In the genomic region with DNA sequence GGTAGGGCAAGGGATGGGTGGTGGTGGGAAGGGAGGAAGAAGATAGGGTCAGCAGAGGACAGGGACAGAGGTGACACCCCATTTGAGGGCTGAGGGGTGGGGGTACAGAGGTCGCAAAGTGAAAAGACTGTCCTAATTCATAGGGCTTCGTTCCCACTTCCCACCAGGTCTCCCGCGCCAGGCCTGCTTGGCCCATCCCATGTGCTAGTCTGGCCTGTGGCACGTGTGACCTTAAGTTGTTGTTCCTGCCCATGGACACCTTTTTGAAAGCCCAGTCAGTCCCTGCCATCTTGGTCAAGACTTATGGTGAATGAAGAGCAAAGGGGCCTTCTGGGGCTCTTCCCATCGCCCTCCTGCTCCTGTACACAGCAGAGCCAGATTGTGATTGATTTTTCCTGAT, we compare ENCODE assay signal across 37 cellular contexts.
"Had no signal": no experiment of that assay in that cellular context is flagged by ENCODE, and none has a peak within 500 bp of the region (broad histone marks: within the 10 kb centered on the region; RNA-seq: fewer than 3 reads in every experiment).

No MANE protein-coding gene starts in this region.

- H3K36me3 Mint-ChIP-seq: activated CD8-positive, alpha-beta memory T cell treated with anti-CD3 and anti-CD28 coated beads, Interleukin-2, amount 10 ng/mL, durations not matched to agents 7 days and 5 days; activated naive CD8-positive, alpha-beta T cell treated with anti-CD3 and anti-CD28 coated beads for 36 hours had no signal

- H3K9me3 Mint-ChIP-seq: activated CD4-positive, alpha-beta memory T cell treated with anti-CD3 and anti-CD28 coated beads, Interleukin-2, amount 10 ng/mL, durations not matched to agents 7 days and 5 days; activated naive CD8-positive, alpha-beta T cell treated with anti-CD3 and anti-CD28 coated beads for 36 hours; activated T-helper 17 cell treated with anti-CD3 and anti-CD28 coated beads, Interleukin-2, amount 50 U/mL, for 72 hours; central memory CD8-positive, alpha-beta T cell had no signal

- ATAC-seq: activated CD8-positive, alpha-beta memory T cell treated with anti-CD3 and anti-CD28 coated beads, Interleukin-2, amount 10 ng/mL, durations not matched to agents 7 days and 5 days; activated T-helper 17 cell treated with anti-CD3 and anti-CD28 coated beads, Interleukin-2, amount 50 U/mL, for 72 hours; PC-3; Right ventricle myocardium inferior; SK-N-SH treated with all-trans-retinoic acid at 6 μM for 48 hours had no signal

- DNase-seq: activated CD4-positive, alpha-beta memory T cell treated with anti-CD3 and anti-CD28 coated beads, Interleukin-2, amount 10 ng/mL, durations not matched to agents 7 days and 5 days; activated CD4-positive, alpha-beta T cell treated with anti-CD3 and anti-CD28 coated beads for 1 hour; activated CD4-positive, alpha-beta T cell treated with anti-CD3 and anti-CD28 coated beads for 48 hours; activated CD4-positive, CD25-positive, alpha-beta regulatory T cell; activated CD8-positive, alpha-beta memory T cell treated with anti-CD3 and anti-CD28 coated beads for 24 hours; activated CD8-positive, alpha-beta memory T cell treated with anti-CD3 and anti-CD28 coated beads, Interleukin-2, amount 10 ng/mL, durations not matched to agents 7 days and 5 days; activated CD8-positive, alpha-beta memory T cell treated with anti-CD3 and anti-CD28 coated beads, Interleukin-2, amount 50 U/mL, for 48 hours; activated effector memory CD4-positive, alpha-beta T cell treated with anti-CD3 and anti-CD28 coated beads, Interleukin-2, amount 50 U/mL, for 16 hours; activated naive CD4-positive, alpha-beta T cell; activated naive CD4-positive, alpha-beta T cell treated with anti-CD3 and anti-CD28 coated beads, Interleukin-2, amount 50 U/mL, for 16 hours; activated naive CD8-positive, alpha-beta T cell treated with anti-CD3 and anti-CD28 coated beads for 36 hours; activated T-cell treated with anti-CD3 and anti-CD28 coated beads, Interleukin-2, amount 50 U/mL, for 48 hours; amniotic stem cell; aorta; brain microvascular endothelial cell; Karpas-422; KBM-7; NCI-H1105; NCI-H1417 treated with DMSO at 0.1 percent for 48 hours; NCI-H1930; NCI-H2081 treated with DMSO at 0.1 percent for 48 hours; NCI-H510A; NCI-H748 treated with DMSO at 0.1 percent for 48 hours; NK-92 treated with Interleukin-12 subunit alpha and Interleukin-12 subunit beta, amount 100 ng/mL, for 24 hours; PC-3; Peyer's patch; RPMI8226; SIG-M5; SW 1271; T-helper 1 cell; T-helper 2 cell; T-helper 9 cell had no signal

- H3K27ac ChIP-seq: brain microvascular endothelial cell, Peyer's patch, VCaP had no signal

- H3K4me1 Mint-ChIP-seq: activated T-helper 17 cell treated with anti-CD3 and anti-CD28 coated beads, Interleukin-2, amount 50 U/mL, for 72 hours had no signal

- H3K4me3 ChIP-seq: Peyer's patch had no signal

- H3K27me3 ChIP-seq: brain microvascular endothelial cell, Peyer's patch had no signal

- H3K36me3 ChIP-seq: brain microvascular endothelial cell, Peyer's patch had no signal

- H3K9me3 ChIP-seq: Peyer's patch had no signal

- H3K27me3 Mint-ChIP-seq: activated naive CD8-positive, alpha-beta T cell treated with anti-CD3 and anti-CD28 coated beads for 36 hours had no signal

- H3K27ac Mint-ChIP-seq: activated CD4-positive, alpha-beta memory T cell treated with anti-CD3 and anti-CD28 coated beads, Interleukin-2, amount 10 ng/mL, durations not matched to agents 7 days and 5 days; activated CD8-positive, alpha-beta memory T cell treated with anti-CD3 and anti-CD28 coated beads, Interleukin-2, amount 10 ng/mL, durations not matched to agents 7 days and 5 days; activated naive CD8-positive, alpha-beta T cell treated with anti-CD3 and anti-CD28 coated beads for 36 hours; activated T-helper 17 cell treated with anti-CD3 and anti-CD28 coated beads, Interleukin-2, amount 50 U/mL, for 72 hours had no signal

- H3K4me3 Mint-ChIP-seq: activated CD4-positive, alpha-beta memory T cell treated with anti-CD3 and anti-CD28 coated beads, Interleukin-2, amount 10 ng/mL, durations not matched to agents 7 days and 5 days; activated CD8-positive, alpha-beta memory T cell treated with anti-CD3 and anti-CD28 coated beads, Interleukin-2, amount 10 ng/mL, durations not matched to agents 7 days and 5 days; activated naive CD8-positive, alpha-beta T cell treated with anti-CD3 and anti-CD28 coated beads for 36 hours; activated T-helper 17 cell treated with anti-CD3 and anti-CD28 coated beads, Interleukin-2, amount 50 U/mL, for 72 hours; central memory CD8-positive, alpha-beta T cell had no signal
